Comparison of ENCODE assay signal across 8 cellular contexts in genomic region chr7:120950539-120951308, GRCh38. TPM values are rescaled to one million over a fixed set of nuclear protein-coding genes. Genes with fewer than 3 reads are reported as not detected.
DNase-seq lines count a peak whose midpoint lies in the region; ATAC-seq, FAIRE-seq and TF ChIP-seq lines count a peak whose summit lies in the region.

Gene ING3 (plus strand): TSS chr7:120950777. CDS start chr7:120950897, 120 bp downstream.

- H3K9me3 Mint-ChIP-seq in activated CD4-positive, alpha-beta T cell treated with anti-CD3 and anti-CD28 coated beads for 36 hours (ENCODE audit: low read depth): no peaks in the 10 kb centered on the region

- peak within 1 kb of the TSS; percentile 99 to 100 for H3K27ac ChIP-seq in kidney (ENCODE audit: low read depth in 2 of 2, low read length in 2 of 2)

- H3K27ac Mint-ChIP-seq in activated CD4-positive, alpha-beta T cell treated with anti-CD3 and anti-CD28 coated beads for 36 hours: peak within 1 kb of the TSS; percentile 97

- intact Hi-C loops in activated CD4-positive, alpha-beta T cell treated with anti-CD3 and anti-CD28 coated beads for 36 hours (cut with DNase I, micrococcal nuclease): loop anchor here (1.0 to 10.0 kb wide), 6 partner anchors 36 to 594 kb away; partner anchors contain the start of genes FAM3C (in 2 of the 2) and CPED1 (in 1 of the 2)
- intact Hi-C loops in kidney (cut with DNase I): no loop called here

- DNase-seq in Ammon's horn (ENCODE audit: low spot score) (peak; percentile 99), GM19238 (ENCODE audit: insufficient read length, low spot score) (peak; percentile 47), NCI-H524 (lab: John Stamatoyannopoulos, UW) (peak; percentile 94 to 97), choroid plexus epithelial cell (ENCODE audit: low read depth) (peak; percentile 99), kidney (peak; percentile 99)
- DNase-seq in activated CD4-positive, alpha-beta T cell treated with anti-CD3 and anti-CD28 coated beads for 36 hours: peak; percentile 97
- peak; percentile 95 for DNase-seq in stimulated activated CD4-positive, alpha-beta T cell treated with anti-CD3 and anti-CD28 coated beads, Interleukin-15, amount 100 ng/mL, for 24 hours

- CTCF ChIA-PET in activated CD4-positive, alpha-beta T cell treated with anti-CD3 and anti-CD28 coated beads for 36 hours (lab: Charles Lee): interaction anchor here (0.9 to 1.0 kb wide), 2 partner anchors 10 to 158 kb away, joined by 3 to 5 read pairs; no protein-coding TSS in a partner anchor

- H3K4me3 ChIP-seq in choroid plexus epithelial cell (ENCODE audit: low read depth, low read length) (peak within 1 kb of the TSS; percentile 86), kidney (ENCODE audit: low read length in 2 of 2) (peak within 1 kb of the TSS; percentile 96 to 97)

- H3K27me3 Mint-ChIP-seq in activated CD4-positive, alpha-beta T cell treated with anti-CD3 and anti-CD28 coated beads for 36 hours: peaks cover 5% of the 10 kb centered on the region

- peak; percentile 97 for ATAC-seq in HG03442 (IDR thresholded peaks at IDR 0.05; ENCODE audit: unreplicated experiment)
- peak; percentile 94 for ATAC-seq in activated CD4-positive, alpha-beta T cell treated with anti-CD3 and anti-CD28 coated beads for 36 hours

- H3K36me3 ChIP-seq in kidney (ENCODE audit: control insufficient read depth in 1 of 2, insufficient read depth in 2 of 2, low read length in 2 of 2): peaks cover 5 to 17% of the 10 kb centered on the region in 2 donors

- POLR2A ChIA-PET in activated CD4-positive, alpha-beta T cell treated with anti-CD3 and anti-CD28 coated beads for 36 hours (lab: Charles Lee): interaction anchor here (0.5 to 1.3 kb wide), 6 partner anchors 11 to 678 kb away, joined by 3 to 5 read pairs (median 4); partner anchors contain the start of gene KCND2

- peak within 1 kb of the TSS; percentile 97 for H3K4me3 Mint-ChIP-seq in activated CD4-positive, alpha-beta T cell treated with anti-CD3 and anti-CD28 coated beads for 36 hours

- H3K36me3 Mint-ChIP-seq in activated CD4-positive, alpha-beta T cell treated with anti-CD3 and anti-CD28 coated beads for 36 hours (ENCODE audit: low read depth): peaks cover 21% of the 10 kb centered on the region

- FAIRE-seq in kidney (lab: Jason Lieb, UNC): peak; percentile 98

- H3K4me1 Mint-ChIP-seq in activated CD4-positive, alpha-beta T cell treated with anti-CD3 and anti-CD28 coated beads for 36 hours: peaks cover 22% of the 10 kb centered on the region

- peak within 1 kb of the TSS; percentile 83 to 86 for H3K9ac ChIP-seq in kidney (ENCODE audit: low read length in 2 of 2)

- TF ChIP-seq CTCF in choroid plexus epithelial cell (conservative IDR thresholded peaks at IDR 0.05; ENCODE audit: low read depth, low read length) (no peak), kidney (IDR thresholded peaks at IDR 0.05; ENCODE audit: borderline replicate concordance, extremely low read depth, insufficient read depth) (no peak)

- peaks cover 5 to 8% of the 10 kb centered on the region in 2 donors for H3K4me1 ChIP-seq in kidney (ENCODE audit: control insufficient read depth in 1 of 2, insufficient read depth in 1 of 2, low read depth in 1 of 2, low read length in 2 of 2)

- H3K9me3 ChIP-seq in kidney (ENCODE audit: control insufficient read depth in 1 of 2, low read length in 2 of 2): no peaks in the 10 kb centered on the region

RNA-seq across cellular contexts. Expression of gene ING3, which starts in this region (rescaled TPM):
- 10 to 100 TPM; 23.4 to 26.5 TPM for total RNA-seq in activated CD4-positive, alpha-beta T cell treated with anti-CD3 and anti-CD28 coated beads for 36 hours
- 20.8 TPM for total RNA-seq in kidney
- 5.2 TPM for polyA plus RNA-seq in kidney (ENCODE audit: insufficient read depth, low read depth, low replicate concordance)

Comparison
In these comparisons a context has a peak if more than half of its experiments do, and no peak if none do; other contexts are left out.
1. Peak in every context shown above with its lines: DNase-seq, ATAC-seq, H3K4me3 ChIP-seq and H3K27ac ChIP-seq.
2. DNase-seq: peak in every context shown above with its lines; median percentile 99 in Ammon's horn; 99 in choroid plexus epithelial cell; 99 in kidney; 97 in activated CD4-positive, alpha-beta T cell treated with anti-CD3 and anti-CD28 coated beads for 36 hours; 96 in NCI-H524; 95 in stimulated activated CD4-positive, alpha-beta T cell treated with anti-CD3 and anti-CD28 coated beads, Interleukin-15, amount 100 ng/mL, for 24 hours; 47 in GM19238.